Comparison of ENCODE assay signal across 9 cellular contexts in genomic region chr1:207004931-207005830, GRCh38. TPM values are rescaled to one million over a fixed set of nuclear protein-coding genes. Genes with fewer than 3 reads are reported as not detected.
DNase-seq lines count a peak whose midpoint lies in the region; ATAC-seq and TF ChIP-seq lines count a peak whose summit lies in the region.
"Had no signal": no experiment of that assay in that cellular context is flagged by ENCODE, and none has a peak within 500 bp of the region (broad histone marks: within the 10 kb centered on the region; RNA-seq: fewer than 3 reads in every experiment).

No MANE protein-coding gene starts in this region.

- no peak overlapping the region for H3K27ac ChIP-seq in neuronal stem cell (replicated peaks; ENCODE audit: low read length)

- H3K9ac ChIP-seq in neuronal stem cell (ENCODE audit: low read depth, low read length, poor library complexity): no peak overlapping the region

- no peak overlapping the region for H2BK5ac ChIP-seq in neuronal stem cell (ENCODE audit: low read length)

- H3K4me1 Mint-ChIP-seq in activated CD4-positive, alpha-beta memory T cell treated with anti-CD3 and anti-CD28 coated beads, Interleukin-2, amount 10 ng/mL, durations not matched to agents 7 days and 5 days: peaks cover 1% of the 10 kb centered on the region

- H3K27me3 Mint-ChIP-seq in activated CD4-positive, alpha-beta memory T cell treated with anti-CD3 and anti-CD28 coated beads, Interleukin-2, amount 10 ng/mL, durations not matched to agents 7 days and 5 days: peaks cover 36% of the 10 kb centered on the region

- H2AFZ ChIP-seq in neuronal stem cell (ENCODE audit: low read length): no peak overlapping the region

- peak; percentile 68 for DNase-seq in Ammon's horn (ENCODE audit: low spot score)
- DNase-seq in NCI-H2196 treated with DMSO at 0.1 percent for 48 hours (lab: John Stamatoyannopoulos, UW; ENCODE audit: unreplicated experiment): peak; percentile 39
- peak; percentile 45 for DNase-seq in activated CD4-positive, alpha-beta memory T cell treated with anti-CD3 and anti-CD28 coated beads, Interleukin-2, amount 10 ng/mL, durations not matched to agents 7 days and 5 days
- peak; percentile 77 for DNase-seq in fibroblast of mammary gland (ENCODE audit: low read depth)
- DNase-seq in neuronal stem cell (ENCODE audit: low spot score): peak; percentile 47

- H3K9me3 ChIP-seq in neuronal stem cell (replicated peaks in 1 of 2; ENCODE audit: control insufficient read depth in 2 of 2, insufficient read depth in 1 of 2, low read depth in 1 of 2, low read length in 2 of 2): no peaks in the 10 kb centered on the region

- CTCF ChIA-PET in activated CD4-positive, alpha-beta memory T cell treated with anti-CD3 and anti-CD28 coated beads, Interleukin-2, amount 10 ng/mL, durations not matched to agents 7 days and 5 days (lab: Charles Lee): interaction anchor here (0.8 to 2.6 kb wide), 18 partner anchors 9 to 341 kb away, joined by 3 to 7 read pairs (median 4); partner anchors contain the start of gene C1orf116

- H3K79me1 ChIP-seq in neuronal stem cell (ENCODE audit: low read depth, low read length): no peaks in the 10 kb centered on the region

- no peak overlapping the region for H3K14ac ChIP-seq in neuronal stem cell (ENCODE audit: low read length)

- H2AK5ac ChIP-seq in neuronal stem cell (ENCODE audit: low read depth, low read length): no peak overlapping the region

- no peak overlapping the region for H2BK12ac ChIP-seq in neuronal stem cell (ENCODE audit: low read length)

- no peak overlapping the region for H3K23ac ChIP-seq in neuronal stem cell (ENCODE audit: low read depth, low read length, poor library complexity)

- no peak overlapping the region for H3K4me3 Mint-ChIP-seq in activated CD4-positive, alpha-beta memory T cell treated with anti-CD3 and anti-CD28 coated beads, Interleukin-2, amount 10 ng/mL, durations not matched to agents 7 days and 5 days

- POLR2A ChIA-PET in activated CD4-positive, alpha-beta memory T cell treated with anti-CD3 and anti-CD28 coated beads, Interleukin-2, amount 10 ng/mL, durations not matched to agents 7 days and 5 days (lab: Charles Lee): no interaction called here

- no peak overlapping the region for H4K91ac ChIP-seq in neuronal stem cell (ENCODE audit: low read depth, low read length, poor library complexity)

- no peak overlapping the region for H3K18ac ChIP-seq in neuronal stem cell (ENCODE audit: low read length)

- H3K36me3 ChIP-seq in neuronal stem cell (replicated peaks in 1 of 2; ENCODE audit: control insufficient read depth in 2 of 2, insufficient read depth in 2 of 2, low read length in 2 of 2): no peaks in the 10 kb centered on the region

- H2BK120ac ChIP-seq in neuronal stem cell (ENCODE audit: low read depth, low read length): no peak overlapping the region

- no peaks in the 10 kb centered on the region for H3K9me3 Mint-ChIP-seq in activated CD4-positive, alpha-beta memory T cell treated with anti-CD3 and anti-CD28 coated beads, Interleukin-2, amount 10 ng/mL, durations not matched to agents 7 days and 5 days

- no peak overlapping the region for H3K4me3 ChIP-seq in fibroblast of mammary gland (ENCODE audit: control insufficient read depth, low read depth, low read length)
- H3K4me3 ChIP-seq in neuronal stem cell (ENCODE audit: low read length in 2 of 2): no peak overlapping the region

- H2BK15ac ChIP-seq in neuronal stem cell (ENCODE audit: low read length): no peak overlapping the region

- peaks cover 0 to 36% (median 0%) of the 10 kb centered on the region in 3 experiments for H3K27me3 ChIP-seq in neuronal stem cell (ENCODE audit: control insufficient read depth in 3 of 3, insufficient read depth in 3 of 3, low read depth in 1 of 3, low read length in 3 of 3)

- H3K4ac ChIP-seq in neuronal stem cell (ENCODE audit: low read length): no peak overlapping the region

- no peak overlapping the region for H4K8ac ChIP-seq in neuronal stem cell (ENCODE audit: low read depth, low read length)

- no peak overlapping the region for H3K4me2 ChIP-seq in neuronal stem cell (ENCODE audit: insufficient read depth, low read length, poor library complexity, severe bottlenecking)

- peak; percentile 86 for TF ChIP-seq CTCF in fibroblast of mammary gland (conservative IDR thresholded peaks at IDR 0.05; ENCODE audit: control insufficient read depth, insufficient read depth, low read depth, low read length)

- ATAC-seq in GM18867 (IDR thresholded peaks at IDR 0.05; ENCODE audit: unreplicated experiment): peak; percentile 58
- no peak for ATAC-seq in GM18519 (IDR thresholded peaks at IDR 0.05; ENCODE audit: low FRiP score, unreplicated experiment)
- ATAC-seq in HG02678 (IDR thresholded peaks at IDR 0.05; ENCODE audit: unreplicated experiment): no peak

- WGBS in neuronal stem cell (ENCODE audit: extremely low coverage in 2 of 2, insufficient read length in 2 of 2, insufficient replicate concordance in 1 of 2), 2 donors: 100% methylated on average over 1 of the region's 9 CpGs; no CpG with 5 or more reads in 1 of the 2 donors

- no peaks in the 10 kb centered on the region for H3K36me3 Mint-ChIP-seq in activated CD4-positive, alpha-beta memory T cell treated with anti-CD3 and anti-CD28 coated beads, Interleukin-2, amount 10 ng/mL, durations not matched to agents 7 days and 5 days (ENCODE audit: low read depth)

- peaks cover 0 to 8% of the 10 kb centered on the region in 2 donors for H3K4me1 ChIP-seq in neuronal stem cell (ENCODE audit: control insufficient read depth in 2 of 2, insufficient read depth in 1 of 2, low read depth in 1 of 2, low read length in 2 of 2)

- H3K27ac Mint-ChIP-seq in activated CD4-positive, alpha-beta memory T cell treated with anti-CD3 and anti-CD28 coated beads, Interleukin-2, amount 10 ng/mL, durations not matched to agents 7 days and 5 days: no peak overlapping the region

RNA-seq across cellular contexts. Expression of gene C1orf116, which starts 27.4 kb away (rescaled TPM):
- total RNA-seq in activated CD4-positive, alpha-beta memory T cell treated with anti-CD3 and anti-CD28 coated beads, Interleukin-2, amount 10 ng/mL, durations not matched to agents 7 days and 5 days: under 1 TPM in 1 of 2 experiments, not detected in 1; 0.08 TPM
- 0.15 TPM for polyA plus RNA-seq in neuronal stem cell (2013, experiment 1 of 2)
- polyA plus RNA-seq in neuronal stem cell (2013, experiment 2 of 2): 0.17 TPM

RNA-seq across cellular contexts. Expression of gene FCAMR, which starts 34.9 kb away (rescaled TPM):
- total RNA-seq in activated CD4-positive, alpha-beta memory T cell treated with anti-CD3 and anti-CD28 coated beads, Interleukin-2, amount 10 ng/mL, durations not matched to agents 7 days and 5 days: not detected
- polyA plus RNA-seq in neuronal stem cell (2013, experiment 1 of 2): not detected
- polyA plus RNA-seq in neuronal stem cell (2013, experiment 2 of 2): not detected
- total RNA-seq: pulmonary artery endothelial cell had no signal

RNA-seq across cellular contexts. Expression of gene YOD1, which starts 45.8 kb away (rescaled TPM):
- 1 to 10 TPM; 9.1 to 9.4 TPM for total RNA-seq in activated CD4-positive, alpha-beta memory T cell treated with anti-CD3 and anti-CD28 coated beads, Interleukin-2, amount 10 ng/mL, durations not matched to agents 7 days and 5 days
- 7.8 TPM for polyA plus RNA-seq in neuronal stem cell (2013, experiment 1 of 2)
- polyA plus RNA-seq in neuronal stem cell (2013, experiment 2 of 2): 8.1 TPM

RNA-seq across cellular contexts. Expression of gene PFKFB2, which starts 47.9 kb away (rescaled TPM):
- total RNA-seq in activated CD4-positive, alpha-beta memory T cell treated with anti-CD3 and anti-CD28 coated beads, Interleukin-2, amount 10 ng/mL, durations not matched to agents 7 days and 5 days: 1 to 10 TPM; 1.5 to 1.7 TPM
- 3.0 TPM for polyA plus RNA-seq in neuronal stem cell (2013, experiment 1 of 2)
- 3.1 TPM for polyA plus RNA-seq in neuronal stem cell (2013, experiment 2 of 2)

RNA-seq across cellular contexts. Expression of gene PIGR, which starts 58.9 kb away (rescaled TPM):
- total RNA-seq in activated CD4-positive, alpha-beta memory T cell treated with anti-CD3 and anti-CD28 coated beads, Interleukin-2, amount 10 ng/mL, durations not matched to agents 7 days and 5 days: not detected
- not detected for polyA plus RNA-seq in neuronal stem cell (2013, experiment 1 of 2)
- polyA plus RNA-seq in neuronal stem cell (2013, experiment 2 of 2): not detected
- total RNA-seq: pulmonary artery endothelial cell had no signal
